In the genomic region with DNA sequence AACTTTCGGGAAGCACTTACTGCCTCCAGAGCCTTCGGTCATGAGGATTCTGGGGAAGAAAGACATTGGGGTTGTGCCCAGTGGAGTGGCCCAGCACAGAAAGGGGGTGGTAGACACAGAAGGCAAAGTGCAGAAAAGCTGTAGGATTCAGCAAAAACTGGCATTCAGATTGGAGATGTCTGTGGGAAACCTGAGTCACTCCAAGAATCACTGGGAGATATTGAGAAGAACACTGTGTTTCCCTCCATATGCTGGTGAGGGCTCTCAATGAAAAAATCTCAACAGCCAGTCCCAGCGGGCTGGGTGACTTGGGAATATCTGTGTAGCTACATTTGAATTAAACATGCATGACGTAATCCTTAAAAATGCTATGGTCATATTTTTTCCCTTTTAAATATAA, we compare ENCODE assay signal across 1 cellular context.
TF ChIP-seq lines count a peak whose summit lies in the region.

No MANE protein-coding gene starts in this region.

TF ChIP-seq in HEK293T, 16 proteins besides CTCF, POLR2A, EP300 and RAD21 (continued from another document):
- no peak for TF ChIP-seq CTBP1 (IDR thresholded peaks at IDR 0.05; ENCODE audit: borderline replicate concordance)
- no peak for TF ChIP-seq HDGF (IDR thresholded peaks at IDR 0.05; ENCODE audit: borderline replicate concordance)
- no peak for TF ChIP-seq FOXK2 (IDR thresholded peaks at IDR 0.05)
TF ChIP-seq in HEK293T: peak in this region for 0.
